Comparison of ENCODE assay signal across 1 cellular context in genomic region chr5:172984244-172984953, GRCh38.
TF ChIP-seq lines count a peak whose summit lies in the region.

No MANE protein-coding gene starts in this region.

TF ChIP-seq in K562, 482 proteins besides CTCF, POLR2A, EP300 and RAD21 (continued from another document):
- TF ChIP-seq, protein P1, sequence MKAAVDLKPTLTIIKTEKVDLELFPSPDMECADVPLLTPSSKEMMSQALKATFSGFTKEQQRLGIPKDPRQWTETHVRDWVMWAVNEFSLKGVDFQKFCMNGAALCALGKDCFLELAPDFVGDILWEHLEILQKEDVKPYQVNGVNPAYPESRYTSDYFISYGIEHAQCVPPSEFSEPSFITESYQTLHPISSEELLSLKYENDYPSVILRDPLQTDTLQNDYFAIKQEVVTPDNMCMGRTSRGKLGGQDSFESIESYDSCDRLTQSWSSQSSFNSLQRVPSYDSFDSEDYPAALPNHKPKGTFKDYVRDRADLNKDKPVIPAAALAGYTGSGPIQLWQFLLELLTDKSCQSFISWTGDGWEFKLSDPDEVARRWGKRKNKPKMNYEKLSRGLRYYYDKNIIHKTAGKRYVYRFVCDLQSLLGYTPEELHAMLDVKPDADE (conservative IDR thresholded peaks at IDR 0.05; ENCODE audit: control insufficient read depth, low read depth, low read length), result no peak
- TF ChIP-seq RBM39 (optimal IDR thresholded peaks at IDR 0.05; ENCODE audit: low read depth, low read length) (no peak), FOXP4 (CRISPR knock-in tag; IDR thresholded peaks at IDR 0.05; ENCODE audit: borderline replicate concordance) (no peak), ZNF133 (CRISPR knock-in tag; IDR thresholded peaks at IDR 0.05) (no peak), SIX5 (IDR thresholded peaks at IDR 0.05; ENCODE audit: borderline replicate concordance in 1 of 2, insufficient read depth in 1 of 2, low read depth in 1 of 2, low read length in 2 of 2) (no peak), RBFOX2 (IDR thresholded peaks at IDR 0.05; ENCODE audit: low read depth, low read length) (no peak), ETV5 (CRISPR knock-in tag; IDR thresholded peaks at IDR 0.05; ENCODE audit: low read depth) (no peak), GTF2F1 (IDR thresholded peaks at IDR 0.05; ENCODE audit: low read depth, low read length) (no peak; the same call in 1 of the 2 replicates), MBD2 (IDR thresholded peaks at IDR 0.05; ENCODE audit: borderline replicate concordance, low read depth) (no peak), ZNF444 (CRISPR knock-in tag; IDR thresholded peaks at IDR 0.05) (no peak), ZNF324 (CRISPR knock-in tag; IDR thresholded peaks at IDR 0.05) (no peak), NKRF (IDR thresholded peaks at IDR 0.05; ENCODE audit: borderline replicate concordance) (no peak), CAMTA2 (CRISPR knock-in tag; conservative IDR thresholded peaks at IDR 0.05) (no peak), ESRRB (CRISPR knock-in tag; IDR thresholded peaks at IDR 0.05; ENCODE audit: borderline replicate concordance) (no peak), MEIS2 (IDR thresholded peaks at IDR 0.05; ENCODE audit: partially characterized antibody) (peak; percentile 32), ZFP91 (CRISPR knock-in tag; IDR thresholded peaks at IDR 0.05) (no peak), FOXM1 (IDR thresholded peaks at IDR 0.05; ENCODE audit: low read depth) (no peak), FOXM1 (CRISPR knock-in tag; IDR thresholded peaks at IDR 0.05; ENCODE audit: low read depth) (no peak), CHD1 (IDR thresholded peaks at IDR 0.05; ENCODE audit: low read length) (peak; percentile 92), ZBTB49 (CRISPR knock-in tag; IDR thresholded peaks at IDR 0.05; ENCODE audit: borderline replicate concordance) (no peak), KLF10 (CRISPR knock-in tag; IDR thresholded peaks at IDR 0.05) (no peak), CSDE1 (IDR thresholded peaks at IDR 0.05) (no peak), NCOR1 (IDR thresholded peaks at IDR 0.05) (no peak), ZBTB17 (CRISPR knock-in tag; IDR thresholded peaks at IDR 0.05) (0 out of 2 replicates have a peak, but pooled peaks have one; percentile 26), CTBP1 (IDR thresholded peaks at IDR 0.05; ENCODE audit: borderline replicate concordance) (no peak), MYC (IDR thresholded peaks at IDR 0.05; ENCODE audit: low read depth, low read length) (peak; percentile 84), MYC (CRISPR knock-in tag; IDR thresholded peaks at IDR 0.05; ENCODE audit: borderline replicate concordance, low read depth) (no peak), ZNF395 (CRISPR knock-in tag; IDR thresholded peaks at IDR 0.05) (no peak), BACH1 (tag; IDR thresholded peaks at IDR 0.05) (peak; percentile 65; the same call in 1 of the 2 replicates), SRSF7 (optimal IDR thresholded peaks at IDR 0.05; ENCODE audit: low read depth, low read length) (no peak), ZNF507 (tag; conservative IDR thresholded peaks at IDR 0.05) (no peak), CBX3 (IDR thresholded peaks at IDR 0.05; ENCODE audit: borderline replicate concordance in 1 of 2, low read length in 2 of 2) (no peak), ZNF23 (CRISPR knock-in tag; IDR thresholded peaks at IDR 0.05) (no peak)
- TF ChIP-seq, protein P2, sequence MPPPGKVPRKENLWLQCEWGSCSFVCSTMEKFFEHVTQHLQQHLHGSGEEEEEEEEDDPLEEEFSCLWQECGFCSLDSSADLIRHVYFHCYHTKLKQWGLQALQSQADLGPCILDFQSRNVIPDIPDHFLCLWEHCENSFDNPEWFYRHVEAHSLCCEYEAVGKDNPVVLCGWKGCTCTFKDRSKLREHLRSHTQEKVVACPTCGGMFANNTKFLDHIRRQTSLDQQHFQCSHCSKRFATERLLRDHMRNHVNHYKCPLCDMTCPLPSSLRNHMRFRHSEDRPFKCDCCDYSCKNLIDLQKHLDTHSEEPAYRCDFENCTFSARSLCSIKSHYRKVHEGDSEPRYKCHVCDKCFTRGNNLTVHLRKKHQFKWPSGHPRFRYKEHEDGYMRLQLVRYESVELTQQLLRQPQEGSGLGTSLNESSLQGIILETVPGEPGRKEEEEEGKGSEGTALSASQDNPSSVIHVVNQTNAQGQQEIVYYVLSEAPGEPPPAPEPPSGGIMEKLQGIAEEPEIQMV (tag; conservative IDR thresholded peaks at IDR 0.05; ENCODE audit: low read depth), result no peak
- TF ChIP-seq, protein P3, sequence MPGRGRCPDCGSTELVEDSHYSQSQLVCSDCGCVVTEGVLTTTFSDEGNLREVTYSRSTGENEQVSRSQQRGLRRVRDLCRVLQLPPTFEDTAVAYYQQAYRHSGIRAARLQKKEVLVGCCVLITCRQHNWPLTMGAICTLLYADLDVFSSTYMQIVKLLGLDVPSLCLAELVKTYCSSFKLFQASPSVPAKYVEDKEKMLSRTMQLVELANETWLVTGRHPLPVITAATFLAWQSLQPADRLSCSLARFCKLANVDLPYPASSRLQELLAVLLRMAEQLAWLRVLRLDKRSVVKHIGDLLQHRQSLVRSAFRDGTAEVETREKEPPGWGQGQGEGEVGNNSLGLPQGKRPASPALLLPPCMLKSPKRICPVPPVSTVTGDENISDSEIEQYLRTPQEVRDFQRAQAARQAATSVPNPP (IDR thresholded peaks at IDR 0.05; ENCODE audit: borderline replicate concordance, insufficient read depth, insufficient read length), result no peak
